ENCODE assay signal across 35 cellular contexts in genomic region chr2:204064119-204064518, GRCh38.
"Had no signal": no experiment of that assay in that cellular context is flagged by ENCODE, and none has a peak within 500 bp of the region (broad histone marks: within the 10 kb centered on the region; RNA-seq: fewer than 3 reads in every experiment).

No MANE protein-coding gene starts in this region.

- H3K36me3 ChIP-seq: MG63 had no signal

- H3K9me3 ChIP-seq: MG63 had no signal

- H3K4me3 ChIP-seq: MG63 had no signal

- DNase-seq: Karpas-422, Kasumi-1, MG63, MM.1S, MV-4-11, NCI-H1048, NCI-H1092, NCI-H1092 treated with DMSO at 0.1 percent for 48 hours, NCI-H1105, NCI-H1105 treated with DMSO at 0.1 percent for 48 hours, NCI-H1417, NCI-H1417 treated with DMSO at 0.1 percent for 48 hours, NCI-H1436, NCI-H1436 treated with DMSO at 0.1 percent for 48 hours, NCI-H146, NCI-H1694, NCI-H1694 treated with DMSO at 0.1 percent for 48 hours, NCI-H187, NCI-H187 treated with DMSO at 0.1 percent for 48 hours, NCI-H1930, NCI-H2029, NCI-H2029 treated with DMSO at 0.1 percent for 48 hours, NCI-H2081, NCI-H2081 treated with DMSO at 0.1 percent for 48 hours, NCI-H2107, NCI-H2171, NCI-H2171 treated with DMSO at 0.1 percent for 48 hours, NCI-H2227 treated with DMSO at 0.1 percent for 48 hours, NCI-H226, NCI-H345, NCI-H446, NCI-H446 treated with DMSO at 0.1 percent for 48 hours, NCI-H510A, NCI-H510A treated with DMSO at 0.1 percent for 48 hours, NCI-H524 had no signal
